In the genomic region with DNA sequence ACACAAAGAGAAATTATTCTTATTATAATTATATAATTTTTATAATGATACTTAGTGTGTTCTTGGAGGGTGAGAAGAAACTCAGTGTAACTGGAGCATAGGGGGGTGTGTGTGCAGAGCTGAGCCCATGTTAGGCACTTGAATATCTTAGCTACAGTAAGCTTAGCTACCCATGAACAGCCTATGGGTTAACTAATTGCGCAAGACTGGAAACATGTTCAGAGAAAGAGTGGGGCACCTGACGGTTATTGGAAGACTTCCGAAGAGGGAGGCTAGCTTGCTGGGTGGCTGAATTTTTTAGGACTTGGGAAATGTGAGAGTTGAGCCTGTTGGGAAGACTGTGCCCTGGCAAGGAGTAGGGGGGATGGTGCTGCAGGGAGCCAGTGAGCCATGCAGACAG, we compare ENCODE assay signal across 26 cellular contexts.
"Had no signal": no experiment of that assay in that cellular context is flagged by ENCODE, and none has a peak within 500 bp of the region (broad histone marks: within the 10 kb centered on the region; RNA-seq: fewer than 3 reads in every experiment).

No MANE protein-coding gene starts in this region.

- H3K36me3 ChIP-seq: colonic mucosa, heart left ventricle, neutrophil, pancreas had no signal

- H3K9me3 ChIP-seq: colonic mucosa, heart left ventricle, mucosa of descending colon, neutrophil, pancreas, psoas muscle had no signal

- ATAC-seq: activated CD8-positive, alpha-beta T cell treated with anti-CD3 and anti-CD28 coated beads, Interleukin-2, amount 10 ng/mL, durations not matched to agents 7 days and 5 days; heart left ventricle; left cardiac atrium; mucosa of descending colon; pancreas; psoas muscle; right cardiac atrium; stimulated activated effector memory CD8-positive, alpha-beta T cell treated with anti-CD3 and anti-CD28 coated beads, Interleukin-12 subunit alpha, Interleukin-12 subunit beta, amount 100 ng/mL, for 72 hours; stimulated activated naive CD8-positive, alpha-beta T cell treated with anti-CD3 and anti-CD28 coated beads, Interleukin-15, amount 100 ng/mL, for 72 hours; T-cell had no signal

- H3K4me3 ChIP-seq: colonic mucosa, dorsolateral prefrontal cortex, heart left ventricle, mucosa of descending colon, pancreas, psoas muscle, skin epidermis had no signal

- H3K27me3 ChIP-seq: colonic mucosa, pancreas had no signal

- H3K4me1 ChIP-seq: colonic mucosa, pancreas, psoas muscle had no signal

- DNase-seq: activated CD4-positive, alpha-beta T cell treated with anti-CD3 and anti-CD28 coated beads for 1 hour; activated CD4-positive, alpha-beta T cell treated with anti-CD3 and anti-CD28 coated beads, Interleukin-2, amount 50 U/mL, for 1 hour; activated CD8-positive, alpha-beta T cell treated with anti-CD3 and anti-CD28 coated beads, Interleukin-2, amount 10 ng/mL, durations not matched to agents 7 days and 5 days; activated naive CD4-positive, alpha-beta T cell treated with Interleukin-2 at 50 U/mL for 16 hours; activated naive CD8-positive, alpha-beta T cell treated with anti-CD3 and anti-CD28 coated beads for 36 hours; activated T-cell treated with anti-CD3 and anti-CD28 coated beads, Interleukin-2, amount 50 U/mL, for 24 hours; colonic mucosa; dorsolateral prefrontal cortex; endodermal cell; heart left ventricle; islet precursor cell; left cardiac atrium; mesendoderm; mucosa of descending colon; pancreas; psoas muscle; right cardiac atrium; stimulated activated CD4-positive, alpha-beta T cell treated with anti-CD3 and anti-CD28 coated beads, Interleukin-1b, Interleukin-23, amount 100 ng/mL, for 48 hours; stimulated activated naive CD8-positive, alpha-beta T cell treated with anti-CD3 and anti-CD28 coated beads, Interleukin-15, amount 100 ng/mL, for 72 hours; T-cell had no signal

- H3K27ac ChIP-seq: colonic mucosa, dorsolateral prefrontal cortex, epithelial cell of prostate, heart left ventricle, neutrophil, pancreas, psoas muscle, skin epidermis had no signal

- FAIRE-seq: astrocyte, pancreas, TTC549 had no signal
